Comparison of ENCODE assay signal across 30 cellular contexts in genomic region chr4:160887668-160888067, GRCh38.
"Had no signal": no experiment of that assay in that cellular context is flagged by ENCODE, and none has a peak within 500 bp of the region (broad histone marks: within the 10 kb centered on the region; RNA-seq: fewer than 3 reads in every experiment).

No MANE protein-coding gene starts in this region.

- H3K4me2 ChIP-seq: PC-9 had no signal

- H3K36me3 ChIP-seq: SJCRH30 had no signal

- DNase-seq: NCI-H1048, NCI-H1092 treated with DMSO at 0.1 percent for 48 hours, NCI-H1105 treated with DMSO at 0.1 percent for 48 hours, NCI-H1417, NCI-H1436, NCI-H146, NCI-H1694, NCI-H187, NCI-H1930, NCI-H2029 treated with DMSO at 0.1 percent for 48 hours, NCI-H2081 treated with DMSO at 0.1 percent for 48 hours, NCI-H2107, NCI-H2171, NCI-H226, NCI-H446 treated with DMSO at 0.1 percent for 48 hours, NCI-H510A, NCI-H524, NCI-H526, NCI-H748 treated with DMSO at 0.1 percent for 48 hours, NCI-H82, PC-9, SHP77, SIG-M5, SJCRH30, T-cell had no signal

- H3K27me3 ChIP-seq: SJCRH30 had no signal

- H3K9me3 ChIP-seq: SJCRH30 had no signal

- H3K27ac ChIP-seq: PC-9, RWPE1, SJCRH30, SK-N-MC had no signal

- H3K4me1 ChIP-seq: SJCRH30 had no signal

- ATAC-seq: Panc1, Right ventricle myocardium inferior, SK-N-SH treated with all-trans-retinoic acid at 6 μM for 48 hours, T-cell had no signal

- H2AFZ ChIP-seq: PC-9 had no signal

- H3K4me3 ChIP-seq: PC-9, SJCRH30, SK-N-MC had no signal
